27 cellular contexts compared by ENCODE assay signal in the genomic region with DNA sequence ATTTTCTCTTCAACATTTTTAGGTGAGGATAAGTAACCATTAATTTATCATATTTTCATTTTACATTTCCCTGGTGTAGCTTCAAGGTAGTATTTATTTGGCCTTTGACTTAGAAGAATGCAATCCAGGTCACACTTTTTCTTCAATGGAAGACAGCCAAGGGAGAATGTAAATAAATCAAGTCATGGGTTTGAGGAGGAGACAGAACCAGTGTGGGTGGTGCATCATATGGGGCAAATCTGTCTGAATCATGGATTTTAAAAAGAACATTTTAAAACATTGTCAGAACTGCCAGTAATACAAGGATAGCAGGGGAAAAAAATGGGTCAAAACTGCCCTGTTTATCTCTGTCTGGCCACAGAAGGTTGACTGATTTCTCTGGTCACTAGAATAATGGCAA.
"Had no signal": no experiment of that assay in that cellular context is flagged by ENCODE, and none has a peak within 500 bp of the region (broad histone marks: within the 10 kb centered on the region; RNA-seq: fewer than 3 reads in every experiment).

No MANE protein-coding gene starts in this region.

- H3K27me3 Mint-ChIP-seq: stimulated activated naive B cell treated with anti-CD40 and anti-IgM and Interleukin-4, amounts not matched to agents 10 μg/mL and 1 μg/mL and 100 μg/mL, for 72 hours had no signal

- H3K4me1 ChIP-seq: pancreas, prostate gland, right lobe of liver, sigmoid colon, stomach, thyroid gland, tibial nerve, upper lobe of left lung, vagina had no signal

- H3K27me3 ChIP-seq: neutrophil, pancreas, right lobe of liver, sigmoid colon, stomach, thyroid gland, tibial nerve, upper lobe of left lung, vagina had no signal

- H3K9me3 Mint-ChIP-seq: natural killer cell treated with Interleukin-12 subunit alpha and Interleukin-12 subunit beta and Interleukin-15 and Interleukin-18, amount 100 ng/mL, for 72 hours; nephron progenitor cell; stimulated activated naive CD8-positive, alpha-beta T cell treated with anti-CD3 and anti-CD28 coated beads, Interleukin-15, Interleukin-2, amounts not matched to agents 100 ng/mL and 50 ng/mL, for 24 hours had no signal

- H3K36me3 ChIP-seq: neutrophil, pancreas, prostate gland, right lobe of liver, sigmoid colon, stomach, thoracic aorta, thyroid gland, tibial nerve, upper lobe of left lung, vagina had no signal

- ATAC-seq: naive thymus-derived CD4-positive, alpha-beta T cell; natural killer cell treated with Interleukin-12 subunit alpha and Interleukin-12 subunit beta and Interleukin-15 and Interleukin-18, amount 100 ng/mL, for 72 hours; pancreas; right cardiac atrium; right lobe of liver; stimulated activated effector memory CD8-positive, alpha-beta T cell treated with anti-CD3 and anti-CD28 coated beads, Interleukin-12 subunit alpha, Interleukin-12 subunit beta, amount 100 ng/mL, for 72 hours; stimulated activated naive B cell treated with anti-CD40 and anti-IgM and Interleukin-4, amounts not matched to agents 10 μg/mL and 1 μg/mL and 100 μg/mL, for 72 hours had no signal

- H3K27ac ChIP-seq: neutrophil, pancreas, prostate gland, right lobe of liver, sigmoid colon, stomach, thoracic aorta, thyroid gland, tibial nerve, upper lobe of left lung, vagina had no signal

- H3K4me1 Mint-ChIP-seq: naive thymus-derived CD4-positive, alpha-beta T cell; stimulated activated effector memory CD8-positive, alpha-beta T cell treated with anti-CD3 and anti-CD28 coated beads, Interleukin-12 subunit alpha, Interleukin-12 subunit beta, amount 100 ng/mL, for 72 hours; stimulated activated naive B cell treated with anti-CD40 and anti-IgM and Interleukin-4, amounts not matched to agents 10 μg/mL and 1 μg/mL and 100 μg/mL, for 72 hours had no signal

- H3K4me3 ChIP-seq: pancreas, prostate gland, right lobe of liver, sigmoid colon, stomach, thoracic aorta, thyroid gland, tibial nerve, upper lobe of left lung, vagina had no signal

- H3K27ac Mint-ChIP-seq: naive thymus-derived CD4-positive, alpha-beta T cell; natural killer cell treated with Interleukin-12 subunit alpha and Interleukin-12 subunit beta and Interleukin-15 and Interleukin-18, amount 100 ng/mL, for 72 hours; nephron progenitor cell; stimulated activated effector memory CD8-positive, alpha-beta T cell treated with anti-CD3 and anti-CD28 coated beads, Interleukin-12 subunit alpha, Interleukin-12 subunit beta, amount 100 ng/mL, for 72 hours; stimulated activated naive B cell treated with anti-CD40 and anti-IgM and Interleukin-4, amounts not matched to agents 10 μg/mL and 1 μg/mL and 100 μg/mL, for 72 hours; stimulated activated naive CD8-positive, alpha-beta T cell treated with anti-CD3 and anti-CD28 coated beads, Interleukin-15, Interleukin-2, amounts not matched to agents 100 ng/mL and 50 ng/mL, for 24 hours had no signal

- H3K36me3 Mint-ChIP-seq: naive thymus-derived CD4-positive, alpha-beta T cell; natural killer cell treated with Interleukin-12 subunit alpha and Interleukin-12 subunit beta and Interleukin-15 and Interleukin-18, amount 100 ng/mL, for 72 hours; stimulated activated effector memory CD8-positive, alpha-beta T cell treated with anti-CD3 and anti-CD28 coated beads, Interleukin-12 subunit alpha, Interleukin-12 subunit beta, amount 100 ng/mL, for 72 hours; stimulated activated naive B cell treated with anti-CD40 and anti-IgM and Interleukin-4, amounts not matched to agents 10 μg/mL and 1 μg/mL and 100 μg/mL, for 72 hours had no signal

- DNase-seq: naive thymus-derived CD4-positive, alpha-beta T cell; nephron progenitor cell; nucleus accumbens; pancreas; right cardiac atrium; right lobe of liver; sigmoid colon; small intestine; stimulated activated CD4-positive, alpha-beta T cell treated with anti-CD3 and anti-CD28 coated beads, Interleukin-15, amount 100 ng/mL, for 24 hours; stimulated activated CD4-positive, alpha-beta T cell treated with anti-CD3 and anti-CD28 coated beads, Interleukin-2, amount 100 ng/mL, for 24 hours; stimulated activated CD4-positive, alpha-beta T cell treated with anti-CD3 and anti-CD28 coated beads, Interleukin-2, amount 100 ng/mL, for 48 hours; stimulated activated CD4-positive, alpha-beta T cell treated with anti-CD3 and anti-CD28 coated beads, Interleukin-4, amount 100 ng/mL, for 24 hours; stimulated activated naive B cell treated with anti-CD40 and anti-IgM and Interleukin-4, amounts not matched to agents 10 μg/mL and 1 μg/mL and 100 μg/mL, for 72 hours; stimulated activated naive CD4-positive, alpha-beta T cell treated with Interleukin-2 at 50 U/mL for 16 hours; stomach; thyroid gland; trophoblast cell; upper lobe of left lung had no signal

- H3K9me3 ChIP-seq: neutrophil, pancreas, prostate gland, right lobe of liver, stomach, thoracic aorta, thyroid gland, tibial nerve, upper lobe of left lung, vagina had no signal

- H3K4me3 Mint-ChIP-seq: naive thymus-derived CD4-positive, alpha-beta T cell; natural killer cell treated with Interleukin-12 subunit alpha and Interleukin-12 subunit beta and Interleukin-15 and Interleukin-18, amount 100 ng/mL, for 72 hours; nephron progenitor cell; neural crest cell; stimulated activated effector memory CD8-positive, alpha-beta T cell treated with anti-CD3 and anti-CD28 coated beads, Interleukin-12 subunit alpha, Interleukin-12 subunit beta, amount 100 ng/mL, for 72 hours; stimulated activated naive B cell treated with anti-CD40 and anti-IgM and Interleukin-4, amounts not matched to agents 10 μg/mL and 1 μg/mL and 100 μg/mL, for 72 hours; stimulated activated naive CD8-positive, alpha-beta T cell treated with anti-CD3 and anti-CD28 coated beads, Interleukin-15, Interleukin-2, amounts not matched to agents 100 ng/mL and 50 ng/mL, for 24 hours had no signal
